Comparison of ENCODE assay signal across 17 cellular contexts in the genomic region with DNA sequence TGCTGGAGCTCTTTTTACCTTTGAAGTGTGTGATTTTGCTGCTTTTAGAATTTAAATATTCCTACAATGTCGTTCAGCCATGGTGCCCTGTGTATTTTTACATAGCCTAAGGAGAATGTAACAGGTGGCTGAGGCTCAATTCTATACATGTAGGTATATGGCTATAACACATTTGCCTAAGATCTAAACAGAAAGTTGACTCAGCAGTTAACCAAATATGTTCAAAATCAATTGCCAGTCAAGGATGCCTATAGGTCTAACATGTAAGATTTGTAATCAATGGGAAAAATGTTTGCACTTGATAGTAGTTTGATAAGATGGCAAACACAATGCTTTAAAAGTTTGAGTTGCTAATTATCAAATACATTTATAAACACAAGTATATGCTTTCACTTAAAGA. TPM values are rescaled to one million over a fixed set of nuclear protein-coding genes. Genes with fewer than 3 reads are reported as not detected.
DNase-seq lines count a peak whose midpoint lies in the region; TF ChIP-seq lines count a peak whose summit lies in the region.
"Had no signal": no experiment of that assay in that cellular context is flagged by ENCODE, and none has a peak within 500 bp of the region (broad histone marks: within the 10 kb centered on the region; RNA-seq: fewer than 3 reads in every experiment).

No MANE protein-coding gene starts in this region.

- peak; percentile 18 for DNase-seq in DMS53 (lab: John Stamatoyannopoulos, UW)
- DNase-seq in DMS53 treated with DMSO at 0.1 percent for 48 hours (lab: John Stamatoyannopoulos, UW; ENCODE audit: unreplicated experiment): no peak
- DNase-seq in PC-9: no peak
- DNase-seq in neural progenitor cell (ENCODE audit: low spot score): no peak
- DNase-seq in Ammon's horn (ENCODE audit: low spot score): no peak
- no peak for DNase-seq in activated CD4-positive, alpha-beta T cell treated with anti-CD3 and anti-CD28 coated beads, Interleukin-2, amount 50 U/mL, for 4 hours
- DNase-seq in stimulated activated naive CD4-positive, alpha-beta T cell treated with Interleukin-2 at 50 U/mL for 16 hours (lab: John Stamatoyannopoulos, UW): no peak
- DNase-seq: NCI-H1417, NCI-H2029 treated with DMSO at 0.1 percent for 48 hours, NCI-H510A, NCI-H82, SHP77 treated with DMSO at 0.1 percent for 48 hours, T-helper 17 cell had no signal

- TF ChIP-seq CTCF in PC-9 (conservative IDR thresholded peaks at IDR 0.05) (no peak), neural progenitor cell (IDR thresholded peaks at IDR 0.05) (no peak)

- H3K36me3 Mint-ChIP-seq in neural progenitor cell: peaks cover 5% of the 10 kb centered on the region

- H3K36me3 ChIP-seq in HUES48 (ENCODE audit: control insufficient read depth, insufficient read depth, low read length) (peaks cover 16% of the 10 kb centered on the region), PC-9 (ENCODE audit: low read depth) (peaks cover 27% of the 10 kb centered on the region), neural progenitor cell (no peaks in the 10 kb centered on the region)

- H3K27me3 ChIP-seq in HUES48 (ENCODE audit: control insufficient read depth, insufficient read depth, low read length) (no peaks in the 10 kb centered on the region), PC-9 (ENCODE audit: insufficient read depth, low read depth) (no peaks in the 10 kb centered on the region), neural progenitor cell (no peaks in the 10 kb centered on the region)

- H3K4me1 ChIP-seq in HUES48 (ENCODE audit: control insufficient read depth, insufficient read depth, low read length) (peaks cover 62% of the 10 kb centered on the region), PC-9 (replicated peaks; ENCODE audit: insufficient read depth) (peaks cover 58% of the 10 kb centered on the region), neural progenitor cell (peaks cover 51% of the 10 kb centered on the region)

- no peaks in the 10 kb centered on the region for H3K9me3 Mint-ChIP-seq in neural progenitor cell
- H3K9me3 Mint-ChIP-seq: IgD-negative memory B cell had no signal

- H3K4me2 ChIP-seq in PC-9 (peak overlapping the region; percentile 40; the same call in 1 of the 2 replicates), neural progenitor cell (peak overlapping the region; percentile 32)
- H3K4me2 ChIP-seq: BLaER1 treated with 17β-estradiol and CSF1 and Interleukin-3, amounts not matched to agents 10 nM and 100 nM had no signal

- no TSS peak for BruUV-seq in PC-9 (replicated peaks; lab: Mats Ljungman, UMichigan)

- H3K27me3 Mint-ChIP-seq in neural progenitor cell (ENCODE audit: insufficient read depth, low read depth): no peaks in the 10 kb centered on the region
- H3K27me3 Mint-ChIP-seq: IgD-negative memory B cell had no signal

- POLR2A ChIA-PET in PC-9 (lab: Charles Lee; ENCODE audit: unreplicated experiment): interaction anchor here (0.7 kb wide), 1 partner anchor 147 kb away, joined by 10 read pairs; no protein-coding TSS in a partner anchor

- CTCF ChIA-PET in PC-9 (lab: Charles Lee): no interaction called here

- H3K9me3 ChIP-seq in HUES48 (ENCODE audit: control insufficient read depth, insufficient read depth, low read length): no peaks in the 10 kb centered on the region
- H3K9me3 ChIP-seq in PC-9 (ENCODE audit: insufficient read depth, low read depth): no peaks in the 10 kb centered on the region
- H3K9me3 ChIP-seq in neural progenitor cell (ENCODE audit: low read depth): no peaks in the 10 kb centered on the region

- peaks cover 30% of the 10 kb centered on the region for H3K4me1 Mint-ChIP-seq in neural progenitor cell
- H3K4me1 Mint-ChIP-seq: T-helper 17 cell had no signal

- peaks cover 99% of the 10 kb centered on the region for H3K79me2 ChIP-seq in PC-9 (ENCODE audit: low read depth)
- H3K79me2 ChIP-seq in neural progenitor cell (ENCODE audit: low read depth): peaks cover 100% of the 10 kb centered on the region

- H3K9ac ChIP-seq in HUES48 (ENCODE audit: low read depth, low read length): no peak overlapping the region
- no peak overlapping the region for H3K9ac ChIP-seq in neural progenitor cell
- H3K9ac ChIP-seq: BLaER1 treated with 17β-estradiol and CSF1 and Interleukin-3, amounts not matched to agents 10 nM and 100 nM had no signal

- no peaks in the 10 kb centered on the region for H3K9me2 ChIP-seq in PC-9 (ENCODE audit: insufficient read depth)

- no peak overlapping the region for H3K27ac Mint-ChIP-seq in neural progenitor cell
- H3K27ac Mint-ChIP-seq: IgD-negative memory B cell, T-helper 17 cell had no signal

- no peak overlapping the region for H3K4me3 ChIP-seq in HUES48 (ENCODE audit: low read depth, low read length)
- no peak overlapping the region for H3K4me3 ChIP-seq in PC-9
- H3K4me3 ChIP-seq in neural progenitor cell: no peak overlapping the region
- H3K4me3 ChIP-seq: BLaER1 treated with 17β-estradiol and CSF1 and Interleukin-3, amounts not matched to agents 10 nM and 100 nM had no signal

- peaks cover 27% of the 10 kb centered on the region for H3F3A ChIP-seq in PC-9 (ENCODE audit: insufficient read depth, low read depth)
- peaks cover 3% of the 10 kb centered on the region for H3F3A ChIP-seq in neural progenitor cell (ENCODE audit: low read depth)

- H3K27ac ChIP-seq in HUES48 (ENCODE audit: low read depth, low read length): peak overlapping the region; percentile 32
- no peak overlapping the region for H3K27ac ChIP-seq in PC-9
- peak overlapping the region; percentile 16 for H3K27ac ChIP-seq in neural progenitor cell
- H3K27ac ChIP-seq: 22Rv1; BLaER1 treated with 17β-estradiol and CSF1 and Interleukin-3, amounts not matched to agents 10 nM and 100 nM had no signal

- peaks cover 44% of the 10 kb centered on the region for H4K20me1 ChIP-seq in PC-9 (ENCODE audit: insufficient read depth)
- H4K20me1 ChIP-seq in neural progenitor cell (ENCODE audit: low read depth): peaks cover 99% of the 10 kb centered on the region

- H2AFZ ChIP-seq in PC-9: no peak overlapping the region
- H2AFZ ChIP-seq in neural progenitor cell (replicated peaks): no peak overlapping the region

- intact Hi-C loops in PC-9 (cut with micrococcal nuclease; ENCODE audit: unreplicated experiment): no loop called here

- H3K4me3 Mint-ChIP-seq in neural progenitor cell: no peak overlapping the region
- H3K4me3 Mint-ChIP-seq: IgD-negative memory B cell, T-helper 17 cell had no signal

RNA-seq across cellular contexts. Expression of a gene that starts 8.2 kb away (rescaled TPM):
- 204 and 361 TPM in 2 replicates for total RNA-seq in PC-9 (2021)
- 80.6 and 103 TPM in 2 replicates for total RNA-seq in neural progenitor cell (ENCODE audit: low replicate concordance)
